Comparison of ENCODE assay signal across 8 cellular contexts in genomic region chr6:45710304-45710821, GRCh38.
A peak's percentile ranks its signal among the peaks of the same experiment; 100 is the strongest.
DNase-seq lines count a peak whose midpoint lies in the region; ATAC-seq lines count a peak whose summit lies in the region.

No MANE protein-coding gene starts in this region.

- peaks cover 23% of the 10 kb centered on the region for H3K4me1 Mint-ChIP-seq in activated naive CD8-positive, alpha-beta T cell treated with anti-CD3 and anti-CD28 coated beads, Interleukin-2, amount 10 ng/mL, durations not matched to agents 7 days and 5 days

- POLR2A ChIA-PET in activated naive CD8-positive, alpha-beta T cell treated with anti-CD3 and anti-CD28 coated beads, Interleukin-2, amount 10 ng/mL, durations not matched to agents 7 days and 5 days (lab: Charles Lee): no interaction called here

- H3K36me3 Mint-ChIP-seq in activated naive CD8-positive, alpha-beta T cell treated with anti-CD3 and anti-CD28 coated beads, Interleukin-2, amount 10 ng/mL, durations not matched to agents 7 days and 5 days: no peaks in the 10 kb centered on the region

- H3K4me3 Mint-ChIP-seq in activated naive CD8-positive, alpha-beta T cell treated with anti-CD3 and anti-CD28 coated beads, Interleukin-2, amount 10 ng/mL, durations not matched to agents 7 days and 5 days: no peak overlapping the region

- DNase-seq in NOMO-1 treated with DMSO at 0.1 percent for 48 hours (lab: John Stamatoyannopoulos, UW; ENCODE audit: unreplicated experiment): peak; percentile 74
- DNase-seq in activated naive CD8-positive, alpha-beta T cell treated with anti-CD3 and anti-CD28 coated beads, Interleukin-2, amount 10 ng/mL, durations not matched to agents 7 days and 5 days: no peak
- peak; percentile 85 for DNase-seq in stimulated activated CD8-positive, alpha-beta memory T cell treated with anti-CD3 and anti-CD28 coated beads, Interleukin-12 subunit alpha, Interleukin-12 subunit beta, amount 100 ng/mL, for 24 hours (ENCODE audit: extremely low read depth)
- DNase-seq in NCI-H524 (lab: John Stamatoyannopoulos, UW): no peak
- DNase-seq in A172 (ENCODE audit: low spot score): no peak
- no peak for DNase-seq in NCI-H524 treated with DMSO at 0.1 percent for 48 hours (lab: John Stamatoyannopoulos, UW)

- peak overlapping the region; percentile 8 for H3K27ac Mint-ChIP-seq in activated naive CD8-positive, alpha-beta T cell treated with anti-CD3 and anti-CD28 coated beads, Interleukin-2, amount 10 ng/mL, durations not matched to agents 7 days and 5 days

- H3K27me3 Mint-ChIP-seq in activated naive CD8-positive, alpha-beta T cell treated with anti-CD3 and anti-CD28 coated beads, Interleukin-2, amount 10 ng/mL, durations not matched to agents 7 days and 5 days: no peaks in the 10 kb centered on the region

- ATAC-seq in GM18511 (IDR thresholded peaks at IDR 0.05; ENCODE audit: unreplicated experiment): peak; percentile 73
- peak; percentile 70 for ATAC-seq in HG02588 (IDR thresholded peaks at IDR 0.05; ENCODE audit: unreplicated experiment)
- peak; percentile 24 for ATAC-seq in activated naive CD8-positive, alpha-beta T cell treated with anti-CD3 and anti-CD28 coated beads, Interleukin-2, amount 10 ng/mL, durations not matched to agents 7 days and 5 days (ENCODE audit: low read depth)

- H3K9me3 Mint-ChIP-seq in activated naive CD8-positive, alpha-beta T cell treated with anti-CD3 and anti-CD28 coated beads, Interleukin-2, amount 10 ng/mL, durations not matched to agents 7 days and 5 days: no peaks in the 10 kb centered on the region

Comparison
In these comparisons a context has a peak if more than half of its experiments do, and no peak if none do; other contexts are left out.
1. DNase-seq: peak in NOMO-1 treated with DMSO at 0.1 percent for 48 hours (single experiment) and stimulated activated CD8-positive, alpha-beta memory T cell treated with anti-CD3 and anti-CD28 coated beads, Interleukin-12 subunit alpha, Interleukin-12 subunit beta, amount 100 ng/mL, for 24 hours (single experiment); none in activated naive CD8-positive, alpha-beta T cell treated with anti-CD3 and anti-CD28 coated beads, Interleukin-2, amount 10 ng/mL, durations not matched to agents 7 days and 5 days (single experiment), NCI-H524 (0 of 2), A172 (single experiment) and NCI-H524 treated with DMSO at 0.1 percent for 48 hours (single experiment).
2. Peak in every context shown above with its lines, with median percentiles within 50 percentile points of each other: ATAC-seq.